Comparison of ENCODE assay signal across 2 cellular contexts in the genomic region with DNA sequence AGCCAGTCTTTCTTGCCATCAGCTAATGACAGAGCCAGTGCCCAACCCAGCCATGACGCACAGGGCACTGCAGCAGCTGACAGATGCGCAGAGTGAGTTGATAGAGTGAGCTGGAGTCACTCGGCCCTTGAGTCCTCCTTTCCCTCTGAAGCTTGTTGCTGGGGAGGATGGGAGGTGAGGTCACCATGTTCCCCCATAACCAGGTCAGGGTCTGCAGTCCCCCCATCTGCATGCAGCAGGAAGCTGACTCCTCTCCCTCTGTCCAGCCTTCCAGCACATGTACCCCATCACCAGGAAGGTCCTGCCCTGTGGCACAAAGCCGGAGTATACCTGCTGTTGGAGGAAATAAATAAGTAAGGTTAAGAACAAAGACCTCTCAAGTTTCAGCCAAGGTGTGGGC.
TF ChIP-seq lines count a peak whose summit lies in the region.

No MANE protein-coding gene starts in this region.

TF ChIP-seq in A549, 52 proteins besides CTCF, POLR2A, EP300 and RAD21 (continued from another document):
- TF ChIP-seq BHLHE40 (IDR thresholded peaks at IDR 0.05; ENCODE audit: low read depth, low read length) (no peak), FOSB (CRISPR knock-in tag; IDR thresholded peaks at IDR 0.05) (no peak), FOXS1 (CRISPR knock-in tag; IDR thresholded peaks at IDR 0.05) (no peak), POLR2AphosphoS2 (conservative IDR thresholded peaks at IDR 0.05; ENCODE audit: low read length) (no peak), HOXB5 (CRISPR knock-in tag; IDR thresholded peaks at IDR 0.05) (no peak), SREBF2 (IDR thresholded peaks at IDR 0.05) (no peak), ELK1 (IDR thresholded peaks at IDR 0.05; ENCODE audit: low read depth, low read length) (no peak), HOXB13 (CRISPR knock-in tag; IDR thresholded peaks at IDR 0.05; ENCODE audit: low read depth) (no peak), CHD2 (IDR thresholded peaks at IDR 0.05; ENCODE audit: low read length, partially characterized antibody) (no peak), CEBPB (IDR thresholded peaks at IDR 0.05) (no peak)

TF ChIP-seq in SK-N-SH treated with all-trans-retinoic acid at 6 μM for 48 hours, 23 proteins besides CTCF, POLR2A, EP300 and RAD21 (continued from another document):
- no peak for TF ChIP-seq CSRNP3 (CRISPR knock-in tag; IDR thresholded peaks at IDR 0.05)
TF ChIP-seq in SK-N-SH treated with all-trans-retinoic acid at 6 μM for 48 hours: peak in this region for 0.
